ENCODE assay signal across 24 cellular contexts in genomic region chr13:36355632-36356031, GRCh38. TPM values are rescaled to one million over a fixed set of nuclear protein-coding genes. Genes with fewer than 3 reads are reported as not detected.
"Had no signal": no experiment of that assay in that cellular context is flagged by ENCODE, and none has a peak within 500 bp of the region (broad histone marks: within the 10 kb centered on the region; RNA-seq: fewer than 3 reads in every experiment).

No MANE protein-coding gene starts in this region.

- ATAC-seq: activated naive CD4-positive, alpha-beta T cell treated with anti-CD3 and anti-CD28 coated beads, Interleukin-2, amount 50 U/mL, for 72 hours; activated naive CD8-positive, alpha-beta T cell treated with anti-CD3 and anti-CD28 coated beads, Interleukin-2, amount 50 U/mL, for 24 hours; activated T-cell treated with anti-CD3 and anti-CD28 coated beads, Interleukin-2, amount 50 U/mL, for 4 hours; body of pancreas had no signal

- H3K4me1 Mint-ChIP-seq: activated naive CD8-positive, alpha-beta T cell treated with anti-CD3 and anti-CD28 coated beads, Interleukin-2, amount 50 U/mL, for 24 hours had no signal

- DNase-seq: activated CD4-positive, alpha-beta memory T cell treated with anti-CD3 and anti-CD28 coated beads for 36 hours; activated CD4-positive, alpha-beta T cell treated with anti-CD3 and anti-CD28 coated beads for 1 hour; activated CD4-positive, alpha-beta T cell treated with anti-CD3 and anti-CD28 coated beads, Interleukin-2, amount 10 ng/mL, durations not matched to agents 24 days and 14 days; activated CD8-positive, alpha-beta memory T cell treated with anti-CD3 and anti-CD28 coated beads for 24 hours; activated effector memory CD4-positive, alpha-beta T cell treated with anti-CD3 and anti-CD28 coated beads, Interleukin-2, amount 50 U/mL, for 16 hours; activated naive CD4-positive, alpha-beta T cell treated with Interleukin-2 at 50 U/mL for 16 hours; activated naive CD8-positive, alpha-beta T cell treated with anti-CD3 and anti-CD28 coated beads, Interleukin-2, amount 50 U/mL, for 24 hours; activated T-cell treated with anti-CD3 and anti-CD28 coated beads, Interleukin-2, amount 50 U/mL, for 4 hours; amniotic stem cell; body of pancreas; central memory CD4-positive, alpha-beta T cell; Kasumi-1; KBM-7; NCI-H1105 treated with DMSO at 0.1 percent for 48 hours; NCI-H187 treated with DMSO at 0.1 percent for 48 hours; NCI-H2081 treated with DMSO at 0.1 percent for 48 hours; NCI-H2171 treated with DMSO at 0.1 percent for 48 hours; NCI-H226; NCI-H510A; NCI-H526 treated with DMSO at 0.1 percent for 48 hours; NK-92 treated with Interleukin-12 subunit alpha and Interleukin-12 subunit beta, amount 100 ng/mL, for 24 hours; Peyer's patch had no signal

- H3K9me3 Mint-ChIP-seq: activated CD4-positive, alpha-beta memory T cell treated with anti-CD3 and anti-CD28 coated beads for 36 hours; activated CD4-positive, alpha-beta T cell treated with anti-CD3 and anti-CD28 coated beads, Interleukin-2, amount 10 ng/mL, durations not matched to agents 24 days and 14 days; activated naive CD4-positive, alpha-beta T cell treated with anti-CD3 and anti-CD28 coated beads, Interleukin-2, amount 50 U/mL, for 72 hours; activated naive CD8-positive, alpha-beta T cell treated with anti-CD3 and anti-CD28 coated beads, Interleukin-2, amount 50 U/mL, for 24 hours; activated T-cell treated with anti-CD3 and anti-CD28 coated beads, Interleukin-2, amount 50 U/mL, for 4 hours; T-helper 1 cell treated with Interleukin-12 subunit alpha and Interleukin-12 subunit beta and Interleukin-4 antibody, amounts not matched to agents 30 μg/mL and 1 μg/mL, for 36 hours had no signal

- H3K27ac Mint-ChIP-seq: activated CD4-positive, alpha-beta memory T cell treated with anti-CD3 and anti-CD28 coated beads for 36 hours; activated CD4-positive, alpha-beta T cell treated with anti-CD3 and anti-CD28 coated beads, Interleukin-2, amount 10 ng/mL, durations not matched to agents 24 days and 14 days; activated naive CD4-positive, alpha-beta T cell treated with anti-CD3 and anti-CD28 coated beads, Interleukin-2, amount 50 U/mL, for 72 hours; activated naive CD8-positive, alpha-beta T cell treated with anti-CD3 and anti-CD28 coated beads, Interleukin-2, amount 50 U/mL, for 24 hours; T-helper 1 cell treated with Interleukin-12 subunit alpha and Interleukin-12 subunit beta and Interleukin-4 antibody, amounts not matched to agents 30 μg/mL and 1 μg/mL, for 36 hours had no signal

- H3K4me3 Mint-ChIP-seq: activated CD4-positive, alpha-beta memory T cell treated with anti-CD3 and anti-CD28 coated beads for 36 hours; activated CD4-positive, alpha-beta T cell treated with anti-CD3 and anti-CD28 coated beads, Interleukin-2, amount 10 ng/mL, durations not matched to agents 24 days and 14 days; activated naive CD8-positive, alpha-beta T cell treated with anti-CD3 and anti-CD28 coated beads, Interleukin-2, amount 50 U/mL, for 24 hours; activated T-cell treated with anti-CD3 and anti-CD28 coated beads, Interleukin-2, amount 50 U/mL, for 4 hours; T-helper 1 cell treated with Interleukin-12 subunit alpha and Interleukin-12 subunit beta and Interleukin-4 antibody, amounts not matched to agents 30 μg/mL and 1 μg/mL, for 36 hours had no signal

- H3K36me3 Mint-ChIP-seq: activated CD4-positive, alpha-beta memory T cell treated with anti-CD3 and anti-CD28 coated beads for 36 hours; activated naive CD4-positive, alpha-beta T cell treated with anti-CD3 and anti-CD28 coated beads, Interleukin-2, amount 50 U/mL, for 72 hours had no signal

RNA-seq across cellular contexts. Expression of gene CCDC169, which starts 58.0 kb away (rescaled TPM):
- total RNA-seq: Peyer's patch had no signal
